9 cellular contexts compared by ENCODE assay signal in genomic region chr11:77091146-77091940, GRCh38. TPM values are rescaled to one million over a fixed set of nuclear protein-coding genes. Genes with fewer than 3 reads are reported as not detected.
DNase-seq lines count a peak whose midpoint lies in the region; ATAC-seq and TF ChIP-seq lines count a peak whose summit lies in the region.
"Had no signal": no experiment of that assay in that cellular context is flagged by ENCODE, and none has a peak within 500 bp of the region (broad histone marks: within the 10 kb centered on the region; RNA-seq: fewer than 3 reads in every experiment).

No MANE protein-coding gene starts in this region.

- no peaks in the 10 kb centered on the region for H4K20me1 ChIP-seq in OCI-LY7 (ENCODE audit: insufficient read depth, low read length)

- POLR2A ChIA-PET in OCI-LY7 (lab: Charles Lee) = interaction anchor here (0.7 kb wide), 1 partner anchor 44 kb away, joined by 3 read pairs; no protein-coding TSS in a partner anchor
- POLR2A ChIA-PET in naive thymus-derived CD4-positive, alpha-beta T cell (lab: Charles Lee) = interaction anchor here (1.7 kb wide), 2 partner anchors 9 to 44 kb away, joined by 8 read pairs; no protein-coding TSS in a partner anchor

- no peaks in the 10 kb centered on the region for H3K9me3 Mint-ChIP-seq in naive thymus-derived CD4-positive, alpha-beta T cell
- no peaks in the 10 kb centered on the region for H3K9me3 Mint-ChIP-seq in stimulated activated naive B cell treated with anti-CD40 and anti-IgM and Interleukin-4, amounts not matched to agents 10 μg/mL and 1 μg/mL and 100 μg/mL, for 72 hours

- TF ChIP-seq CTCF in GM20000 (IDR thresholded peaks at IDR 0.05; ENCODE audit: extremely low read depth, missing control alignments) (peak; percentile 97), OCI-LY7 (conservative IDR thresholded peaks at IDR 0.05; ENCODE audit: low read length) (peak; percentile 91)

- no peaks in the 10 kb centered on the region for H3K79me2 ChIP-seq in OCI-LY7 (ENCODE audit: insufficient read depth, low read depth, low read length)

- no peak overlapping the region for H2AFZ ChIP-seq in OCI-LY7 (ENCODE audit: low read length)

- H3K9me2 ChIP-seq in OCI-LY7 (ENCODE audit: insufficient read depth, low read length) = no peaks in the 10 kb centered on the region

- no peaks in the 10 kb centered on the region for H3K27me3 ChIP-seq in naive thymus-derived CD4-positive, alpha-beta T cell (ENCODE audit: control insufficient read depth in 2 of 2, insufficient read depth in 2 of 2, low read length in 2 of 2)

- H3K4me3 ChIP-seq in OCI-LY7 (ENCODE audit: low read depth, low read length, poor library complexity, severe bottlenecking) = no peak overlapping the region
- no peak overlapping the region for H3K4me3 ChIP-seq in naive thymus-derived CD4-positive, alpha-beta T cell (ENCODE audit: low read length)

- no TSS peak for BruUV-seq in OCI-LY7 (replicated peaks; lab: Mats Ljungman, UMichigan)

- ATAC-seq in naive thymus-derived CD4-positive, alpha-beta T cell = peak; percentile 94
- peak; percentile 90 to 97 for ATAC-seq in stimulated activated naive B cell treated with anti-CD40 and anti-IgM and Interleukin-4, amounts not matched to agents 10 μg/mL and 1 μg/mL and 100 μg/mL, for 72 hours (replicated peaks)

- peak overlapping the region in 1 of 9 donors; percentile 32 for H3K27ac Mint-ChIP-seq in naive thymus-derived CD4-positive, alpha-beta T cell
- peak overlapping the region; percentile 21 for H3K27ac Mint-ChIP-seq in stimulated activated naive B cell treated with anti-CD40 and anti-IgM and Interleukin-4, amounts not matched to agents 10 μg/mL and 1 μg/mL and 100 μg/mL, for 72 hours

- H3K4me3 Mint-ChIP-seq in naive thymus-derived CD4-positive, alpha-beta T cell = no peak overlapping the region
- H3K4me3 Mint-ChIP-seq in stimulated activated naive B cell treated with anti-CD40 and anti-IgM and Interleukin-4, amounts not matched to agents 10 μg/mL and 1 μg/mL and 100 μg/mL, for 72 hours = no peak overlapping the region

- H3K4me2 ChIP-seq in OCI-LY7 (ENCODE audit: low read length) = no peak overlapping the region

- H3K36me3 Mint-ChIP-seq in naive thymus-derived CD4-positive, alpha-beta T cell = peaks cover 0 to 3% (median 0%) of the 10 kb centered on the region in 5 donors
- no peaks in the 10 kb centered on the region for H3K36me3 Mint-ChIP-seq in stimulated activated naive B cell treated with anti-CD40 and anti-IgM and Interleukin-4, amounts not matched to agents 10 μg/mL and 1 μg/mL and 100 μg/mL, for 72 hours

- CTCF ChIA-PET in OCI-LY7 (lab: Charles Lee; ENCODE audit: unreplicated experiment) = interaction anchor here (0.6 to 1.8 kb wide), 4 partner anchors 44 to 356 kb away, joined by 3 to 11 read pairs (median 4); no protein-coding TSS in a partner anchor
- CTCF ChIA-PET in naive thymus-derived CD4-positive, alpha-beta T cell (lab: Charles Lee) = interaction anchor here (0.6 to 3.7 kb wide), 16 partner anchors 10 to 458 kb away, joined by 3 to 58 read pairs (median 6); partner anchors contain the start of gene MYO7A

- no peak for TF ChIP-seq POLR2A in erythroblast (IDR thresholded peaks at IDR 0.05; ENCODE audit: low read length)

- intact Hi-C loops in OCI-LY7 (cut with micrococcal nuclease; ENCODE audit: unreplicated experiment) = loop anchor here (1.0 to 2.0 kb wide), 4 partner anchors 25 to 285 kb away; partner anchors contain the start of gene CAPN5
- intact Hi-C loops in naive thymus-derived CD4-positive, alpha-beta T cell (cut with micrococcal nuclease) = loop anchor here (1.0 to 2.0 kb wide), 7 partner anchors 25 to 359 kb away; partner anchors contain the start of gene CAPN5 (in 2 of the 2)

- no peak overlapping the region for H3K27ac ChIP-seq in OCI-LY7 (ENCODE audit: low read depth, low read length, poor library complexity, severe bottlenecking)
- no peak overlapping the region for H3K27ac ChIP-seq in naive thymus-derived CD4-positive, alpha-beta T cell (ENCODE audit: low read depth, low read length)

- H3K4me1 ChIP-seq in OCI-LY7 (ENCODE audit: insufficient read depth, low read length, poor library complexity, severe bottlenecking) = no peaks in the 10 kb centered on the region
- no peaks in the 10 kb centered on the region for H3K4me1 ChIP-seq in naive thymus-derived CD4-positive, alpha-beta T cell (ENCODE audit: control insufficient read depth in 2 of 2, insufficient read depth in 2 of 2, low read length in 2 of 2)

- H3K27me3 Mint-ChIP-seq in naive thymus-derived CD4-positive, alpha-beta T cell = no peaks in the 10 kb centered on the region
- peaks cover 0 to 5% of the 10 kb centered on the region in 2 donors for H3K27me3 Mint-ChIP-seq in stimulated activated naive B cell treated with anti-CD40 and anti-IgM and Interleukin-4, amounts not matched to agents 10 μg/mL and 1 μg/mL and 100 μg/mL, for 72 hours

- no peaks in the 10 kb centered on the region for H3K36me3 ChIP-seq in OCI-LY7 (ENCODE audit: insufficient read depth, low read length)
- no peaks in the 10 kb centered on the region for H3K36me3 ChIP-seq in naive thymus-derived CD4-positive, alpha-beta T cell (ENCODE audit: control insufficient read depth in 2 of 3, insufficient read depth in 3 of 3, low read length in 3 of 3)

- peaks cover 0 to 7% (median 4%) of the 10 kb centered on the region in 7 donors for H3K4me1 Mint-ChIP-seq in naive thymus-derived CD4-positive, alpha-beta T cell
- peaks cover 0 to 6% of the 10 kb centered on the region in 2 donors for H3K4me1 Mint-ChIP-seq in stimulated activated naive B cell treated with anti-CD40 and anti-IgM and Interleukin-4, amounts not matched to agents 10 μg/mL and 1 μg/mL and 100 μg/mL, for 72 hours

- DNase-seq in COLO829 (ENCODE audit: low spot score) (peak; percentile 64), GM20000 (ENCODE audit: low spot score) (peak; percentile 91), HuH-7.5 (ENCODE audit: low spot score) (peak; percentile 96), OCI-LY7 (ENCODE audit: low spot score) (peak; percentile 80), activated T-cell treated with anti-CD3 and anti-CD28 coated beads for 4 hours (peak; percentile 66), erythroblast (lab: John Stamatoyannopoulos, UW) (peak; percentile 79 to 89)
- DNase-seq in naive thymus-derived CD4-positive, alpha-beta T cell = peak; percentile 59 to 79 (median 74)
- peak; percentile 66 for DNase-seq in stimulated activated naive B cell treated with anti-CD40 and anti-IgM and Interleukin-4, amounts not matched to agents 10 μg/mL and 1 μg/mL and 100 μg/mL, for 72 hours

- no peaks in the 10 kb centered on the region for H3K9me3 ChIP-seq in OCI-LY7 (ENCODE audit: low read length)
- no peaks in the 10 kb centered on the region for H3K9me3 ChIP-seq in naive thymus-derived CD4-positive, alpha-beta T cell (ENCODE audit: control insufficient read depth in 2 of 3, low read length in 3 of 3)

RNA-seq across cellular contexts. Expression of gene OMP, which starts 11.3 kb away (rescaled TPM):
- total RNA-seq in OCI-LY7 (2014; rRNA removed; shearing (Covaris generic)) = not detected in 2 replicates
- not detected in 2 replicates for total RNA-seq in OCI-LY7 (2022)
- 1 to 10 TPM in 1 of 5 experiments, not detected in 4; 1.1 TPM for total RNA-seq in naive thymus-derived CD4-positive, alpha-beta T cell
- polyA plus RNA-seq in naive thymus-derived CD4-positive, alpha-beta T cell = not detected
- total RNA-seq: T-helper 2 cell treated with Interferon-gamma antibody and Interleukin-4, amounts not matched to agents 100 ng/mL and 5 ng/mL, for 36 hours had no signal

RNA-seq across cellular contexts. Expression of gene CAPN5, which starts 24.6 kb away (rescaled TPM):
- 0.98 and 1.4 TPM in 2 replicates for total RNA-seq in OCI-LY7 (2014; rRNA removed; shearing (Covaris generic))
- 1.5 TPM in 2 replicates for total RNA-seq in OCI-LY7 (2022)
- 1 to 10 TPM in 4 of 5 experiments, under 1 TPM in 1; 0.94 to 5.8 (median 5.6) TPM for total RNA-seq in naive thymus-derived CD4-positive, alpha-beta T cell
- 1 to 10 TPM; 3.0 to 5.8 TPM for polyA plus RNA-seq in naive thymus-derived CD4-positive, alpha-beta T cell

RNA-seq across cellular contexts. Expression of gene MYO7A, which starts 36.7 kb away (rescaled TPM):
- not detected in 2 replicates for total RNA-seq in OCI-LY7 (2014; rRNA removed; shearing (Covaris generic))
- not detected in 2 replicates for total RNA-seq in OCI-LY7 (2022)
- 1 to 10 TPM in 1 of 5 experiments, under 1 TPM in 4; 0.07 to 2.5 (median 0.27) TPM for total RNA-seq in naive thymus-derived CD4-positive, alpha-beta T cell
- not detected for polyA plus RNA-seq in naive thymus-derived CD4-positive, alpha-beta T cell

RNA-seq across cellular contexts. Expression of gene B3GNT6, which starts 57.1 kb away (rescaled TPM):
- total RNA-seq in OCI-LY7 (2014; rRNA removed; shearing (Covaris generic)) = not detected in 2 replicates
- total RNA-seq in OCI-LY7 (2022) = not detected in 2 replicates
- total RNA-seq in naive thymus-derived CD4-positive, alpha-beta T cell = not detected
- polyA plus RNA-seq in naive thymus-derived CD4-positive, alpha-beta T cell = not detected
- total RNA-seq: T-helper 2 cell treated with Interferon-gamma antibody and Interleukin-4, amounts not matched to agents 100 ng/mL and 5 ng/mL, for 36 hours had no signal
